In the genomic region with DNA sequence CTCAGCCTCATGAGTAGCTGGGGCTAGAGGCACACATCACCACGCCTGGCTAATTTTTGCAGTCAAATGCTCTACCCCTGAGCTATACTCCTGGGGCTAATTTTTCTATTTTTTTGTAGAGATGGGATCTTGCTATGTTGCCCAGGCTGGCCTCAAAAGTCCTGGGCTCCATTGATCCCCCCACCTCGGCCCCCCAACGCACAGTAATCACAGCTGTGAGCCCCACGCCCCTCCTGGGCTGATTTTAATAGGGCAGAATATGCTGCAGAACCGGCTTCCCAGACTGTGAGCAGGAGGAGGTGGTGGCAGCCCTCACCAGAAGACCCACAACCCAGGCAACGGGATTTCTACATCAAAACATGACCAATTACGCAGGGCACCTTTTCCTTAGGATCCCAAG, we compare ENCODE assay signal across 21 cellular contexts.
"Had no signal": no experiment of that assay in that cellular context is flagged by ENCODE, and none has a peak within 500 bp of the region (broad histone marks: within the 10 kb centered on the region; RNA-seq: fewer than 3 reads in every experiment).

No MANE protein-coding gene starts in this region.

- FAIRE-seq: RCC 7860 had no signal

- H3K9me3 Mint-ChIP-seq: activated CD4-positive, alpha-beta memory T cell treated with anti-CD3 and anti-CD28 coated beads, Interleukin-2, amount 10 ng/mL, durations not matched to agents 7 days and 5 days; activated naive CD8-positive, alpha-beta T cell treated with anti-CD3 and anti-CD28 coated beads, Interleukin-2, amount 10 ng/mL, durations not matched to agents 7 days and 5 days; T-cell had no signal

- H3K4me3 ChIP-seq: adrenal gland had no signal

- H3K4me3 Mint-ChIP-seq: activated CD4-positive, alpha-beta memory T cell treated with anti-CD3 and anti-CD28 coated beads, Interleukin-2, amount 10 ng/mL, durations not matched to agents 7 days and 5 days; activated CD4-positive, alpha-beta T cell treated with anti-CD3 and anti-CD28 coated beads for 36 hours; activated naive CD8-positive, alpha-beta T cell treated with anti-CD3 and anti-CD28 coated beads, Interleukin-2, amount 10 ng/mL, durations not matched to agents 7 days and 5 days; T-cell had no signal

- DNase-seq: activated CD4-positive, alpha-beta memory T cell treated with anti-CD3 and anti-CD28 coated beads, Interleukin-2, amount 10 ng/mL, durations not matched to agents 7 days and 5 days; activated CD4-positive, alpha-beta T cell treated with anti-CD3 and anti-CD28 coated beads, Interleukin-2, amount 50 U/mL, for 1 hour; activated naive CD4-positive, alpha-beta T cell treated with anti-CD3 and anti-CD28 coated beads, Interleukin-2, amount 50 U/mL, for 16 hours; activated T-cell treated with anti-CD3 and anti-CD28 coated beads for 4 hours; anterior cingulate cortex; IMR-90; NCI-H1092 treated with DMSO at 0.1 percent for 48 hours; NCI-H1417 treated with DMSO at 0.1 percent for 48 hours; NCI-H1694; NCI-H2029; NCI-H345; NCI-H510A treated with DMSO at 0.1 percent for 48 hours; NCI-H69; SIG-M5 had no signal

- ATAC-seq: activated CD4-positive, alpha-beta T cell treated with anti-CD3 and anti-CD28 coated beads for 36 hours had no signal

- H3K9me3 ChIP-seq: adrenal gland had no signal

- H3K36me3 Mint-ChIP-seq: activated naive CD8-positive, alpha-beta T cell treated with anti-CD3 and anti-CD28 coated beads, Interleukin-2, amount 10 ng/mL, durations not matched to agents 7 days and 5 days had no signal

- H3K27ac ChIP-seq: adrenal gland, KMS-11, WERI-Rb-1 had no signal

- H3K4me1 Mint-ChIP-seq: activated CD4-positive, alpha-beta memory T cell treated with anti-CD3 and anti-CD28 coated beads, Interleukin-2, amount 10 ng/mL, durations not matched to agents 7 days and 5 days; activated CD4-positive, alpha-beta T cell treated with anti-CD3 and anti-CD28 coated beads for 36 hours; activated naive CD8-positive, alpha-beta T cell treated with anti-CD3 and anti-CD28 coated beads, Interleukin-2, amount 10 ng/mL, durations not matched to agents 7 days and 5 days had no signal

- H3K27ac Mint-ChIP-seq: activated CD4-positive, alpha-beta memory T cell treated with anti-CD3 and anti-CD28 coated beads, Interleukin-2, amount 10 ng/mL, durations not matched to agents 7 days and 5 days; activated CD4-positive, alpha-beta T cell treated with anti-CD3 and anti-CD28 coated beads for 36 hours; activated naive CD8-positive, alpha-beta T cell treated with anti-CD3 and anti-CD28 coated beads, Interleukin-2, amount 10 ng/mL, durations not matched to agents 7 days and 5 days had no signal

- H3K27me3 ChIP-seq: adrenal gland had no signal

- H3K27me3 Mint-ChIP-seq: activated CD4-positive, alpha-beta memory T cell treated with anti-CD3 and anti-CD28 coated beads, Interleukin-2, amount 10 ng/mL, durations not matched to agents 7 days and 5 days; activated CD4-positive, alpha-beta T cell treated with anti-CD3 and anti-CD28 coated beads for 36 hours; activated naive CD8-positive, alpha-beta T cell treated with anti-CD3 and anti-CD28 coated beads, Interleukin-2, amount 10 ng/mL, durations not matched to agents 7 days and 5 days; T-cell had no signal
